ENCODE assay signal across 19 cellular contexts in genomic region chr6:153084393-153084792, GRCh38. TPM values are rescaled to one million over a fixed set of nuclear protein-coding genes. Genes with fewer than 3 reads are reported as not detected.
DNase-seq lines count a peak whose midpoint lies in the region; ATAC-seq, FAIRE-seq and TF ChIP-seq lines count a peak whose summit lies in the region.
"Had no signal": no experiment of that assay in that cellular context is flagged by ENCODE, and none has a peak within 500 bp of the region (broad histone marks: within the 10 kb centered on the region; RNA-seq: fewer than 3 reads in every experiment).

No MANE protein-coding gene starts in this region.

- H3K79me1 ChIP-seq in mesendoderm (ENCODE audit: low read length): no peaks in the 10 kb centered on the region

- H3K36me3 ChIP-seq in bronchial epithelial cell (ENCODE audit: control insufficient read depth, insufficient read depth, low read length) (no peaks in the 10 kb centered on the region), mesendoderm (ENCODE audit: control insufficient read depth, insufficient read depth, low read length) (no peaks in the 10 kb centered on the region), Peyer's patch (no peaks in the 10 kb centered on the region)
- H3K36me3 ChIP-seq: adrenal gland, left lung had no signal

- WGBS in mesendoderm (ENCODE audit: extremely low coverage, insufficient coverage, low lambda C conversion rate): no CpG with 5 or more reads among the region's 3 CpGs

- no peaks in the 10 kb centered on the region for H3K9me3 ChIP-seq in Peyer's patch
- H3K9me3 ChIP-seq: adrenal gland, left lung, psoas muscle had no signal

- H3K27me3 ChIP-seq in bronchial epithelial cell (ENCODE audit: control insufficient read depth, insufficient read depth, low read length) (no peaks in the 10 kb centered on the region), mesendoderm (ENCODE audit: insufficient read depth, low read length, poor library complexity) (no peaks in the 10 kb centered on the region), Peyer's patch (no peaks in the 10 kb centered on the region)
- H3K27me3 ChIP-seq: adrenal gland, left lung had no signal

- no peak overlapping the region for H3K4ac ChIP-seq in mesendoderm (ENCODE audit: low read depth, low read length)

- TF ChIP-seq POLR2A in Peyer's patch (IDR thresholded peaks at IDR 0.05): no peak

- H3K56ac ChIP-seq in mesendoderm (ENCODE audit: low read length): no peak overlapping the region

- no peak overlapping the region for H4K5ac ChIP-seq in mesendoderm (ENCODE audit: low read length)

- DNase-seq in AG09319 (ENCODE audit: extremely low read depth, low read depth) (no peak), LHCN-M2 (ENCODE audit: low read depth) (peak; percentile 88), bronchial epithelial cell (ENCODE audit: low read depth) (peak; percentile 46), mesendoderm (peak; percentile 14), RCC 7860 (ENCODE audit: low spot score) (no peak), NCI-H345 (lab: John Stamatoyannopoulos, UW) (no peak), Peyer's patch (no peak)
- DNase-seq: activated CD4-positive, alpha-beta memory T cell treated with anti-CD3 and anti-CD28 coated beads, Interleukin-2, amount 10 ng/mL, durations not matched to agents 7 days and 5 days; adrenal gland; DMS53; hypothalamus; left lung; NCI-H2029; NCI-H524 treated with DMSO at 0.1 percent for 48 hours; psoas muscle had no signal

- no peak for ATAC-seq in GM18511 (IDR thresholded peaks at IDR 0.05; ENCODE audit: unreplicated experiment)
- ATAC-seq: left lung, psoas muscle had no signal

- no peak overlapping the region for H2BK120ac ChIP-seq in mesendoderm (ENCODE audit: low read depth, low read length)

- FAIRE-seq in bronchial epithelial cell (lab: Jason Lieb, UNC) (no peak), RCC 7860 (lab: Jason Lieb, UNC) (no peak)

- no peaks in the 10 kb centered on the region for H3K79me2 ChIP-seq in mesendoderm (ENCODE audit: control insufficient read depth, insufficient read depth, low read length)

- H3K9ac ChIP-seq in mesendoderm (ENCODE audit: low read length): no peak overlapping the region

- no peak overlapping the region for H2BK5ac ChIP-seq in mesendoderm (ENCODE audit: low read length)

- no peaks in the 10 kb centered on the region for H3K4me1 ChIP-seq in mesendoderm (ENCODE audit: control insufficient read depth, low read depth, low read length)
- no peaks in the 10 kb centered on the region for H3K4me1 ChIP-seq in Peyer's patch
- H3K4me1 ChIP-seq: adrenal gland, left lung, psoas muscle had no signal

- no peak overlapping the region for H4K8ac ChIP-seq in mesendoderm (ENCODE audit: low read depth, low read length)

- peak; percentile 6 for TF ChIP-seq CTCF in AG09319 (IDR thresholded peaks at IDR 0.05; ENCODE audit: low read depth, low read length)
- no peak for TF ChIP-seq CTCF in bronchial epithelial cell (IDR thresholded peaks at IDR 0.05; ENCODE audit: insufficient read depth, low read length, severe bottlenecking)
- TF ChIP-seq CTCF in Peyer's patch (IDR thresholded peaks at IDR 0.05): no peak

- H3K18ac ChIP-seq in mesendoderm (ENCODE audit: low read length): no peak overlapping the region

- no peak overlapping the region for H3K4me2 ChIP-seq in mesendoderm (ENCODE audit: low read length)

- no peak overlapping the region for H3K27ac ChIP-seq in mesendoderm (ENCODE audit: low read depth, low read length)
- no peak overlapping the region for H3K27ac ChIP-seq in Peyer's patch
- H3K27ac ChIP-seq: adrenal gland, C4-2B, left lung, psoas muscle had no signal

- H2AK5ac ChIP-seq in mesendoderm (ENCODE audit: low read length): no peak overlapping the region

- no peak overlapping the region for H3K23ac ChIP-seq in mesendoderm (ENCODE audit: low read length)

- no peak overlapping the region for H3K4me3 ChIP-seq in bronchial epithelial cell (ENCODE audit: low read depth, low read length)
- H3K4me3 ChIP-seq in mesendoderm (ENCODE audit: low read length): no peak overlapping the region
- H3K4me3 ChIP-seq in Peyer's patch: no peak overlapping the region
- H3K4me3 ChIP-seq: adrenal gland, coronary artery, left lung, psoas muscle had no signal

- H2BK15ac ChIP-seq in mesendoderm (replicated peaks; ENCODE audit: low read depth): no peak overlapping the region

RNA-seq across cellular contexts. Expression of gene RGS17, which starts 46.7 kb away (rescaled TPM):
- total RNA-seq in LHCN-M2 (2014; rRNA removed) (33.6 and 39.4 TPM in 2 replicates), bronchial epithelial cell (2.9 and 4.7 TPM in 2 replicates), Peyer's patch (1 to 10 TPM in 1 of 4 donors, under 1 TPM in 2, not detected in 1; 0.18 to 2.5 (median 0.67) TPM)
- 1.2 TPM for polyA plus RNA-seq in LHCN-M2 (2012)
- polyA plus RNA-seq in mesendoderm (2013, experiment 1 of 2): 1.9 TPM
- polyA plus RNA-seq in mesendoderm (2013, experiment 2 of 2): 2.1 TPM
- total RNA-seq: OCI-LY7 had no signal

Comparison
In these comparisons a context has a peak if more than half of its experiments do, and no peak if none do; other contexts are left out.
1. DNase-seq: peak in LHCN-M2 (single experiment), bronchial epithelial cell (single experiment) and mesendoderm (single experiment); none in AG09319 (single experiment), RCC 7860 (single experiment), NCI-H345 (single experiment) and Peyer's patch (0 of 3).